Comparison of ENCODE assay signal across 8 cellular contexts in the genomic region with DNA sequence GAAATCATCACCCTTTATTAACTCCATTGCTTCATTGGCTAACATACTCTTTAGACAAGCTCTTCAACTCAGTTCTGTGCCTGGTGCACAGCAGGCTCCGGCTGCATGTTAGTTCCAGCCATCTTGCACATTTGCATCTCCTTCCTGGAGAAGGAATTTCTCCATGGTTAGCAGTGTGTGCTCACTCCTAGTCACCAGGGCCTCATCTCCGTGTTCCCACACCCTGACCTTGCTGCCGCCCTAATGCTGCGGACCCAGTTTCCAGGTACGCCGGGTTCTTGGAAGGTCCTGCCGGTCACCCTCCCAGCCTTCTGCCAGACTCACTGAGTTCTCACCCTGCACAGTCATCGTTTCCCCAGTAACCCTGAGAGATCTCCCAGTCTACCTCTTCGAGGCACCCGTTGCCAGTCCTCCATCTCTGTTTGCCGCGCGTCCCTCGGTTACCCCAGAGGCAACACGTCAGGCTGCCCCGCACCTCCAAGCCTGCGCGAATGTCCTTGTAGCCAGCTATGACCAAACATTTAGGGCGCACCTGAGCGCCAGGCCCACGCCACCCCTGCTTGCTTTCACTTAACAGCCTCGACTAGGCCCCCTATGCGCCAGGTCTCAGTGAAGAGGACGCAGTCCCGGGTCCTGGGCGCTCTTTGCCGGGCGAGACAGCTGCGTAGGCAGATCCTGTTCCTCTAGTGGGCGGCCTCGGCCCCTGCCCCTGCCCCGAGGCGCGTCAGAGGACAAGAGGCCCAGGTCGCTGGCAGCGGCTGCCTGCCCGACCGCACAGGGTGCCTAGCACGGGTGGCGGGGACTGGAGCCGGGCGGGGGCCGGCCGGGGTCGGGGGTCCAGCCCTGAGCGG. TPM values are rescaled to one million over a fixed set of nuclear protein-coding genes. Genes with fewer than 3 reads are reported as not detected.
DNase-seq lines count a peak whose midpoint lies in the region; TF ChIP-seq lines count a peak whose summit lies in the region.

No MANE protein-coding gene starts in this region.

- H3K27ac ChIP-seq in GM23248 (peak overlapping the region; percentile 99), KOPT-K1 (ENCODE audit: low read depth, low read length, poor library complexity, severe bottlenecking) (peak overlapping the region; percentile 72), rectal smooth muscle tissue (ENCODE audit: low read depth, low read length) (peak overlapping the region; percentile 95)

- peaks cover 19% of the 10 kb centered on the region for H3K4me1 ChIP-seq in GM23248 (ENCODE audit: insufficient read depth)
- no peaks in the 10 kb centered on the region for H3K4me1 ChIP-seq in rectal smooth muscle tissue (ENCODE audit: control insufficient read depth, insufficient read depth, low read length)

- H3K9ac ChIP-seq in GM23248 (peak overlapping the region; percentile 97), rectal smooth muscle tissue (ENCODE audit: low read length) (peak overlapping the region; percentile 58)

- H3F3A ChIP-seq in GM23248 (ENCODE audit: insufficient read depth) = peaks cover 17% of the 10 kb centered on the region

- no peaks in the 10 kb centered on the region for H3K9me3 Mint-ChIP-seq in T-helper 1 cell treated with Interleukin-12 subunit alpha and Interleukin-12 subunit beta and Interleukin-4 antibody, amounts not matched to agents 30 μg/mL and 1 μg/mL, for 36 hours

- peak overlapping the region; percentile 89 for H3K4me3 Mint-ChIP-seq in T-helper 1 cell treated with Interleukin-12 subunit alpha and Interleukin-12 subunit beta and Interleukin-4 antibody, amounts not matched to agents 30 μg/mL and 1 μg/mL, for 36 hours

- no peaks in the 10 kb centered on the region for H3K27me3 Mint-ChIP-seq in T-helper 1 cell treated with Interleukin-12 subunit alpha and Interleukin-12 subunit beta and Interleukin-4 antibody, amounts not matched to agents 30 μg/mL and 1 μg/mL, for 36 hours (ENCODE audit: low read depth)

- H3K27me3 ChIP-seq in GM23248 (replicated peaks; ENCODE audit: insufficient read depth) (no peaks in the 10 kb centered on the region), rectal smooth muscle tissue (ENCODE audit: control insufficient read depth, insufficient read depth, low read length) (no peaks in the 10 kb centered on the region)

- peaks cover 62% of the 10 kb centered on the region for H3K79me2 ChIP-seq in GM23248 (ENCODE audit: insufficient read depth)

- H3K4me3 ChIP-seq in GM23248 = peak overlapping the region; percentile 99
- peak overlapping the region; percentile 85 for H3K4me3 ChIP-seq in rectal smooth muscle tissue (ENCODE audit: low read length)

- in situ Hi-C loops in GM23248 (cut with MboI) = no loop called here

- 2% methylated on average over 34 to 38 of the region's 46 CpGs for WGBS in GM23248 (ENCODE audit: low coverage in 1 of 2, low lambda C conversion rate in 2 of 2, missing lambda C conversion rate in 2 of 2), 2 experiments

- H3K9me2 ChIP-seq in GM23248 (ENCODE audit: insufficient read depth) = no peaks in the 10 kb centered on the region

- peaks cover 6% of the 10 kb centered on the region; the same call in 1 of the 2 replicates for H4K20me1 ChIP-seq in GM23248 (ENCODE audit: insufficient read depth)

- H3K36me3 Mint-ChIP-seq in T-helper 1 cell treated with Interleukin-12 subunit alpha and Interleukin-12 subunit beta and Interleukin-4 antibody, amounts not matched to agents 30 μg/mL and 1 μg/mL, for 36 hours (ENCODE audit: low read depth) = peaks cover 20% of the 10 kb centered on the region

- peaks cover 49% of the 10 kb centered on the region for H3K4me1 Mint-ChIP-seq in T-helper 1 cell treated with Interleukin-12 subunit alpha and Interleukin-12 subunit beta and Interleukin-4 antibody, amounts not matched to agents 30 μg/mL and 1 μg/mL, for 36 hours (ENCODE audit: low read depth)

- peak overlapping the region; percentile 96 for H3K27ac Mint-ChIP-seq in T-helper 1 cell treated with Interleukin-12 subunit alpha and Interleukin-12 subunit beta and Interleukin-4 antibody, amounts not matched to agents 30 μg/mL and 1 μg/mL, for 36 hours

- peak overlapping the region; percentile 97 for H3K4me2 ChIP-seq in GM23248 (ENCODE audit: unreplicated experiment)

- DNase-seq in GM03348 (ENCODE audit: low spot score) = peak; percentile 67
- DNase-seq in GM23248 = peak; percentile 88
- peak in 55 of 56 donors; percentile 22 to 90 (median 73) for DNase-seq in amygdala (lab: John Stamatoyannopoulos, UW)
- peak; percentile 64 for DNase-seq in hepatic stellate cell (ENCODE audit: low spot score)
- no peak for DNase-seq in GM20000 (ENCODE audit: low spot score)

- H3K36me3 ChIP-seq in GM23248 (ENCODE audit: low read depth) = no peaks in the 10 kb centered on the region
- H3K36me3 ChIP-seq in KOPT-K1 (ENCODE audit: insufficient read depth, low read length) = no peaks in the 10 kb centered on the region
- no peaks in the 10 kb centered on the region for H3K36me3 ChIP-seq in rectal smooth muscle tissue (ENCODE audit: control insufficient read depth, insufficient read depth, low read length)

- no peak for TF ChIP-seq CTCF in GM20000 (IDR thresholded peaks at IDR 0.05; ENCODE audit: extremely low read depth, missing control alignments)

- peak overlapping the region; percentile 87 for H2AFZ ChIP-seq in GM23248

- H3K9me3 ChIP-seq in GM23248 (ENCODE audit: low read depth) (no peaks in the 10 kb centered on the region), KOPT-K1 (ENCODE audit: insufficient read depth, low read length, poor library complexity, severe bottlenecking) (no peaks in the 10 kb centered on the region)

RNA-seq across cellular contexts. Expression of a gene that starts 0.7 kb away (rescaled TPM):
- 9.8 and 11.6 TPM in 2 replicates for total RNA-seq in GM23248 (2014; rRNA removed; shearing (Covaris generic))
- 7.0 and 7.4 TPM in 2 replicates for polyA plus RNA-seq in GM23248 (2016; fragmentation: Nextera tagmentation; extraction: Ambion mirVana)

RNA-seq across cellular contexts. Expression of a gene that starts 31.7 kb away (rescaled TPM):
- 223 and 257 TPM in 2 replicates for total RNA-seq in GM23248 (2014; rRNA removed; shearing (Covaris generic))
- polyA plus RNA-seq in GM23248 (2016; fragmentation: Nextera tagmentation; extraction: Ambion mirVana) = 214 and 217 TPM in 2 replicates
